ENCODE assay signal across 9 cellular contexts in the genomic region with DNA sequence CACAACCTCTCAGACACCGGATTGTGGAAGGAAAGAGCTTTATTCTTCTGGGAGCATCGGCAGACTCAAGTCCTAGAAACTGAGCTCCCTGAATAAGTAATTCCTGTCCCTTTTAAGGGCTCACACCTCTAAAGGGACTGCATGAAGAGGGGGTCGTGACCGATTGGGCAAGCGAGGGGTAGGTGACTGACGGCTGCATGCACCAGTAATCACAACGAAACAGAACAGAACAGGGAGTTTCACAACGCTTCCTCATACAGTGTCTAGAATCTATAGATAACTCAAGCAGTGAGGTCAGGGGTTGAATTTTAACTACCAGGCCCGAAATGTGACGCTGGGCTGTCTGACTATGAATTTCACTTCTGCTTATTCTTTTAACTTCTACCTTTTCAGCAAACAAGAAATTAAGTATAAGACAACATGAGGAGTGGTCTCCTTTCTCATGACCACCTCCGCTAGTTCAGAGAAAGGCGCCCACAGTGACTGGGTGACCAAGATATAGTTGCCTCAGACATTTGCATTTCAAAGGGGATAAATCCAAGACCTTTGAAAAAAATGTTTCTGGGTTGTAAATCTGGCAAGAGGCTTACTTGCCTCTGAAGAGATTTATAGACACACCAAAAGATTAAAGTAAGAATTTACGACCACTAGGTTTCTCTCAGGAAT.
DNase-seq lines count a peak whose midpoint lies in the region; ATAC-seq lines count a peak whose summit lies in the region.
"Had no signal": no experiment of that assay in that cellular context is flagged by ENCODE, and none has a peak within 500 bp of the region (broad histone marks: within the 10 kb centered on the region; RNA-seq: fewer than 3 reads in every experiment).

No MANE protein-coding gene starts in this region.

- ATAC-seq in HG03025 (IDR thresholded peaks at IDR 0.05; ENCODE audit: low FRiP score, unreplicated experiment) = peak; percentile 95
- peak; percentile 96 for ATAC-seq in stimulated activated naive B cell treated with anti-CD40 and anti-IgM and Interleukin-4, amounts not matched to agents 10 μg/mL and 1 μg/mL and 100 μg/mL, for 72 hours (replicated peaks)
- no peak for ATAC-seq in activated T-helper 17 cell treated with anti-CD3 and anti-CD28 coated beads, Interleukin-2, amount 50 U/mL, for 72 hours (replicated peaks)

- H3K27ac Mint-ChIP-seq in stimulated activated naive B cell treated with anti-CD40 and anti-IgM and Interleukin-4, amounts not matched to agents 10 μg/mL and 1 μg/mL and 100 μg/mL, for 72 hours = peak overlapping the region; percentile 99
- H3K27ac Mint-ChIP-seq in activated T-helper 17 cell treated with anti-CD3 and anti-CD28 coated beads, Interleukin-2, amount 50 U/mL, for 72 hours = no peak overlapping the region
- H3K27ac Mint-ChIP-seq in activated T-cell treated with anti-CD3 and anti-CD28 coated beads, Interleukin-2, amount 50 U/mL, for 24 hours = no peak overlapping the region

- peak overlapping the region; percentile 74 to 75 for H3K4me3 Mint-ChIP-seq in stimulated activated naive B cell treated with anti-CD40 and anti-IgM and Interleukin-4, amounts not matched to agents 10 μg/mL and 1 μg/mL and 100 μg/mL, for 72 hours
- no peak overlapping the region for H3K4me3 Mint-ChIP-seq in activated T-helper 17 cell treated with anti-CD3 and anti-CD28 coated beads, Interleukin-2, amount 50 U/mL, for 72 hours
- no peak overlapping the region for H3K4me3 Mint-ChIP-seq in activated T-cell treated with anti-CD3 and anti-CD28 coated beads, Interleukin-2, amount 50 U/mL, for 24 hours

- H3K9me3 Mint-ChIP-seq in stimulated activated naive B cell treated with anti-CD40 and anti-IgM and Interleukin-4, amounts not matched to agents 10 μg/mL and 1 μg/mL and 100 μg/mL, for 72 hours = peaks cover 19 to 21% of the 10 kb centered on the region in 2 donors
- peaks cover 7% of the 10 kb centered on the region for H3K9me3 Mint-ChIP-seq in activated T-helper 17 cell treated with anti-CD3 and anti-CD28 coated beads, Interleukin-2, amount 50 U/mL, for 72 hours
- H3K9me3 Mint-ChIP-seq in activated T-cell treated with anti-CD3 and anti-CD28 coated beads, Interleukin-2, amount 50 U/mL, for 24 hours = peaks cover 10% of the 10 kb centered on the region

- peak; percentile 69 for DNase-seq in GM19240 (ENCODE audit: insufficient read length, low spot score)
- DNase-seq in OCI-M1 (lab: John Stamatoyannopoulos, UW) = peak; percentile 41
- DNase-seq in stimulated activated naive B cell treated with anti-CD40 and anti-IgM and Interleukin-4, amounts not matched to agents 10 μg/mL and 1 μg/mL and 100 μg/mL, for 72 hours = peak; percentile 85
- DNase-seq in activated T-cell treated with anti-CD3 and anti-CD28 coated beads, Interleukin-2, amount 50 U/mL, for 24 hours = no peak
- DNase-seq in NCI-H1105 treated with DMSO at 0.1 percent for 48 hours (lab: John Stamatoyannopoulos, UW) = no peak
- no peak for DNase-seq in OCI-M2 (lab: John Stamatoyannopoulos, UW; ENCODE audit: unreplicated experiment)
- DNase-seq: activated CD4-positive, alpha-beta T cell treated with anti-CD3 and anti-CD28 coated beads, Interleukin-2, amount 50 U/mL, for 1 hour had no signal

- H3K4me1 Mint-ChIP-seq in stimulated activated naive B cell treated with anti-CD40 and anti-IgM and Interleukin-4, amounts not matched to agents 10 μg/mL and 1 μg/mL and 100 μg/mL, for 72 hours = peaks cover 35 to 65% of the 10 kb centered on the region in 2 donors
- H3K4me1 Mint-ChIP-seq in activated T-helper 17 cell treated with anti-CD3 and anti-CD28 coated beads, Interleukin-2, amount 50 U/mL, for 72 hours = no peaks in the 10 kb centered on the region
- no peaks in the 10 kb centered on the region for H3K4me1 Mint-ChIP-seq in activated T-cell treated with anti-CD3 and anti-CD28 coated beads, Interleukin-2, amount 50 U/mL, for 24 hours (ENCODE audit: low read depth)

- H3K36me3 Mint-ChIP-seq in stimulated activated naive B cell treated with anti-CD40 and anti-IgM and Interleukin-4, amounts not matched to agents 10 μg/mL and 1 μg/mL and 100 μg/mL, for 72 hours = peaks cover 19 to 23% of the 10 kb centered on the region in 2 donors
- H3K36me3 Mint-ChIP-seq in activated T-helper 17 cell treated with anti-CD3 and anti-CD28 coated beads, Interleukin-2, amount 50 U/mL, for 72 hours (ENCODE audit: low read depth) = no peaks in the 10 kb centered on the region
- H3K36me3 Mint-ChIP-seq in activated T-cell treated with anti-CD3 and anti-CD28 coated beads, Interleukin-2, amount 50 U/mL, for 24 hours (ENCODE audit: low read depth) = no peaks in the 10 kb centered on the region

- no peaks in the 10 kb centered on the region for H3K27me3 Mint-ChIP-seq in stimulated activated naive B cell treated with anti-CD40 and anti-IgM and Interleukin-4, amounts not matched to agents 10 μg/mL and 1 μg/mL and 100 μg/mL, for 72 hours
- H3K27me3 Mint-ChIP-seq in activated T-helper 17 cell treated with anti-CD3 and anti-CD28 coated beads, Interleukin-2, amount 50 U/mL, for 72 hours = peaks cover 10% of the 10 kb centered on the region
- peaks cover 11% of the 10 kb centered on the region for H3K27me3 Mint-ChIP-seq in activated T-cell treated with anti-CD3 and anti-CD28 coated beads, Interleukin-2, amount 50 U/mL, for 24 hours

Comparison
In these comparisons a context has a peak if more than half of its experiments do, and no peak if none do; other contexts are left out.
1. DNase-seq: peak in GM19240 (single experiment), OCI-M1 (single experiment) and stimulated activated naive B cell treated with anti-CD40 and anti-IgM and Interleukin-4, amounts not matched to agents 10 μg/mL and 1 μg/mL and 100 μg/mL, for 72 hours (single experiment); none in activated T-cell treated with anti-CD3 and anti-CD28 coated beads, Interleukin-2, amount 50 U/mL, for 24 hours (single experiment), NCI-H1105 treated with DMSO at 0.1 percent for 48 hours (single experiment) and OCI-M2 (single experiment).
2. H3K4me3 Mint-ChIP-seq: peak in stimulated activated naive B cell treated with anti-CD40 and anti-IgM and Interleukin-4, amounts not matched to agents 10 μg/mL and 1 μg/mL and 100 μg/mL, for 72 hours (2 of 2); none in activated T-helper 17 cell treated with anti-CD3 and anti-CD28 coated beads, Interleukin-2, amount 50 U/mL, for 72 hours (single experiment) and activated T-cell treated with anti-CD3 and anti-CD28 coated beads, Interleukin-2, amount 50 U/mL, for 24 hours (single experiment).